Comparison of ENCODE assay signal across 8 cellular contexts in genomic region chr1:109112056-109112651, GRCh38. TPM values are rescaled to one million over a fixed set of nuclear protein-coding genes. Genes with fewer than 3 reads are reported as not detected.
DNase-seq lines count a peak whose midpoint lies in the region; ATAC-seq and TF ChIP-seq lines count a peak whose summit lies in the region.

No MANE protein-coding gene starts in this region.

- H3F3A ChIP-seq in PC-3 (ENCODE audit: low read length, unreplicated experiment) = no peaks in the 10 kb centered on the region

- peaks cover 15% of the 10 kb centered on the region for H3K27me3 Mint-ChIP-seq in endothelial cell (ENCODE audit: unreplicated experiment)
- peaks cover 0 to 9% (median 0%) of the 10 kb centered on the region in 5 donors for H3K27me3 Mint-ChIP-seq in naive thymus-derived CD8-positive, alpha-beta T cell

- no peaks in the 10 kb centered on the region for H4K20me1 ChIP-seq in PC-3 (ENCODE audit: low read length)

- H3K27me3 ChIP-seq in PC-3 (ENCODE audit: low read length) = peaks cover 28% of the 10 kb centered on the region

- intact Hi-C loops in PC-3 (cut with micrococcal nuclease) = loop anchor here (1.0 to 5.0 kb wide), 4 partner anchors 22 to 285 kb away; partner anchors contain the start of genes CLCC1 and TMEM167B

- no peaks in the 10 kb centered on the region for H3K79me2 ChIP-seq in PC-3 (ENCODE audit: low read length)

- DNase-seq in DMS 273 (lab: John Stamatoyannopoulos, UW; ENCODE audit: unreplicated experiment) (peak; percentile 57), DMS 273 treated with DMSO at 0.1 percent for 48 hours (lab: John Stamatoyannopoulos, UW) (no peak), PC-3 (peak; percentile 41), endothelial cell (ENCODE audit: low spot score) (no peak), T1000 (lab: John Stamatoyannopoulos, UW) (no peak)
- DNase-seq in naive thymus-derived CD8-positive, alpha-beta T cell = peak in 1 of 10 donors; percentile 20
- DNase-seq in effector CD8-positive, alpha-beta T cell (lab: John Stamatoyannopoulos, UW) = no peak

- no peaks in the 10 kb centered on the region for H3K36me3 Mint-ChIP-seq in endothelial cell (ENCODE audit: low read depth, unreplicated experiment)
- H3K36me3 Mint-ChIP-seq in naive thymus-derived CD8-positive, alpha-beta T cell = no peaks in the 10 kb centered on the region

- CTCF ChIA-PET in PC-3 (lab: Charles Lee) = interaction anchor here (0.9 to 1.1 kb wide), 4 partner anchors 12 to 283 kb away, joined by 3 to 8 read pairs (median 4); no protein-coding TSS in a partner anchor

- no TSS peak for BruUV-seq in PC-3 (replicated peaks; lab: Mats Ljungman, UMichigan)

- H3K4me2 ChIP-seq in PC-3 (ENCODE audit: low read length) = peak overlapping the region; percentile 67

- peaks cover 10% of the 10 kb centered on the region for H3K4me1 Mint-ChIP-seq in endothelial cell (ENCODE audit: unreplicated experiment)
- H3K4me1 Mint-ChIP-seq in naive thymus-derived CD8-positive, alpha-beta T cell = peaks cover 24 to 43% (median 36%) of the 10 kb centered on the region in 4 donors

- peak overlapping the region; percentile 25 for H3K27ac Mint-ChIP-seq in endothelial cell (ENCODE audit: unreplicated experiment)
- peak overlapping the region; percentile 79 to 100 (median 94) for H3K27ac Mint-ChIP-seq in naive thymus-derived CD8-positive, alpha-beta T cell

- TF ChIP-seq CTCF in PC-3 (conservative IDR thresholded peaks at IDR 0.05; ENCODE audit: low read depth, low read length) = peak; percentile 43
- TF ChIP-seq CTCF in endothelial cell (IDR thresholded peaks at IDR 0.05; ENCODE audit: unreplicated experiment) = no peak

- H3K36me3 ChIP-seq in PC-3 (ENCODE audit: low read depth, low read length) = no peaks in the 10 kb centered on the region

- no peaks in the 10 kb centered on the region for H3K9me3 ChIP-seq in PC-3 (ENCODE audit: low read length)

- H3K9me3 Mint-ChIP-seq in endothelial cell (ENCODE audit: unreplicated experiment) = no peaks in the 10 kb centered on the region
- H3K9me3 Mint-ChIP-seq in naive thymus-derived CD8-positive, alpha-beta T cell = no peaks in the 10 kb centered on the region

- peak overlapping the region; percentile 65 for H2AFZ ChIP-seq in PC-3 (ENCODE audit: low read length)

- H3K4me3 ChIP-seq in PC-3 (ENCODE audit: low read length) = peak overlapping the region; percentile 38; the same call in 1 of the 2 replicates

- no peak overlapping the region for H3K9ac ChIP-seq in PC-3 (ENCODE audit: low read length)

- POLR2A ChIA-PET in PC-3 (lab: Charles Lee; ENCODE audit: unreplicated experiment) = interaction anchor here (0.7 kb wide), 1 partner anchor 51 kb away, joined by 8 read pairs; no protein-coding TSS in a partner anchor
- POLR2A ChIA-PET in naive thymus-derived CD8-positive, alpha-beta T cell (lab: Charles Lee) = interaction anchor here (1.0 to 4.6 kb wide), 6 partner anchors 9 to 102 kb away, joined by 3 to 73 read pairs (median 6); partner anchors contain the start of genes SARS1, TAF13 and TMEM167B

- H3K4me3 Mint-ChIP-seq in endothelial cell (ENCODE audit: unreplicated experiment) = no peak overlapping the region
- H3K4me3 Mint-ChIP-seq in naive thymus-derived CD8-positive, alpha-beta T cell = peak overlapping the region; percentile 86 to 98 (median 89)

- peak; percentile 54 for ATAC-seq in GM21786 (IDR thresholded peaks at IDR 0.05; ENCODE audit: unreplicated experiment)
- peak; percentile 70 for ATAC-seq in PC-3
- ATAC-seq in naive thymus-derived CD8-positive, alpha-beta T cell = no peak

- H3K27ac ChIP-seq in PC-3 (ENCODE audit: low read length) = no peak overlapping the region

- no peaks in the 10 kb centered on the region for H3K9me2 ChIP-seq in PC-3 (replicated peaks; ENCODE audit: low read length)

- peaks cover 8% of the 10 kb centered on the region; the same call in 1 of the 2 replicates for H3K4me1 ChIP-seq in PC-3 (ENCODE audit: insufficient read depth, low read length)

RNA-seq across cellular contexts. Expression of gene ELAPOR1, which starts 1.8 kb away (rescaled TPM):
- total RNA-seq in PC-3 (2014; rRNA removed) (0.35 and 0.80 TPM in 2 replicates), endothelial cell (ENCODE audit: unreplicated experiment) (0.26 TPM)
- total RNA-seq in naive thymus-derived CD8-positive, alpha-beta T cell = 1 to 10 TPM; 6.0 to 7.0 TPM
- polyA plus RNA-seq in naive thymus-derived CD8-positive, alpha-beta T cell = 1 to 10 TPM; 6.7 to 9.2 (median 7.8) TPM

RNA-seq across cellular contexts. Expression of gene TMEM167B, which starts 21.6 kb away (rescaled TPM):
- total RNA-seq in PC-3 (2014; rRNA removed) (21.0 and 27.7 TPM in 2 replicates), endothelial cell (ENCODE audit: unreplicated experiment) (22.3 TPM)
- 10 to 100 TPM; 42.4 to 51.3 TPM for total RNA-seq in naive thymus-derived CD8-positive, alpha-beta T cell
- 10 to 100 TPM; 28.8 to 32.0 (median 29.6) TPM for polyA plus RNA-seq in naive thymus-derived CD8-positive, alpha-beta T cell

RNA-seq across cellular contexts. Expression of gene TAF13, which starts 36.4 kb away (rescaled TPM):
- total RNA-seq in PC-3 (2014; rRNA removed) (23.5 and 32.0 TPM in 2 replicates), endothelial cell (ENCODE audit: unreplicated experiment) (33.7 TPM)
- 10 to 100 TPM; 10.8 to 11.6 TPM for total RNA-seq in naive thymus-derived CD8-positive, alpha-beta T cell
- polyA plus RNA-seq in naive thymus-derived CD8-positive, alpha-beta T cell = 1 to 10 TPM; 1.5 to 1.7 (median 1.7) TPM

Comparison
In these comparisons a context has a peak if more than half of its experiments do, and no peak if none do; other contexts are left out.
1. DNase-seq: peak in DMS 273 (single experiment) and PC-3 (single experiment); none in DMS 273 treated with DMSO at 0.1 percent for 48 hours (single experiment), endothelial cell (single experiment), effector CD8-positive, alpha-beta T cell (single experiment) and T1000 (single experiment).
2. ATAC-seq: peak in GM21786 (single experiment) and PC-3 (single experiment); none in naive thymus-derived CD8-positive, alpha-beta T cell (0 of 2).